ENCODE assay signal across 8 cellular contexts in genomic region chr1:43172532-43172972, GRCh38. TPM values are rescaled to one million over a fixed set of nuclear protein-coding genes. Genes with fewer than 3 reads are reported as not detected.
DNase-seq lines count a peak whose midpoint lies in the region; ATAC-seq, FAIRE-seq and TF ChIP-seq lines count a peak whose summit lies in the region.

No MANE protein-coding gene starts in this region.

- intact Hi-C loops in K562 (cut with micrococcal nuclease) (no loop called here), gastrocnemius medialis (cut with DNase I; ENCODE audit: low total_unique reads) (loop anchor here (5.0 to 10.0 kb wide), 5 partner anchors 195 to 715 kb away; partner anchors contain the start of genes C1orf50, ELOVL1, KDM4A and P3H1)

- no peak for TF ChIP-seq RAD21 in K562 (CRISPR knock-in tag; conservative IDR thresholded peaks at IDR 0.05 in 1 of 2, IDR thresholded peaks at IDR 0.05 in 1 of 2)

- BruUV-seq in K562 (replicated peaks; lab: Mats Ljungman, UMichigan), result no TSS peak

- H3K4me3 ChIP-seq in K562 (peak overlapping the region; percentile 83), iPS-11a (ENCODE audit: low read depth, low read length) (peak overlapping the region; percentile 98), gastrocnemius medialis (peak overlapping the region; percentile 85 to 94 (median 92))

- no peaks in the 10 kb centered on the region; the same call in 1 of the 2 replicates for H3K9me3 ChIP-seq in K562 (replicated peaks; ENCODE audit: control insufficient read depth, insufficient read depth, low read depth, low read length)
- no peaks in the 10 kb centered on the region for H3K9me3 ChIP-seq in gastrocnemius medialis

- 4% methylated on average over 7 of the region's 19 CpGs for WGBS in K562 (ENCODE audit: insufficient coverage, low coverage, missing lambda C conversion rate)

- CTCF ChIA-PET in K562 (lab: Yijun Ruan, JAX; ENCODE audit: low intra/inter-chr PET ratio), result no interaction called here

- ATAC-seq in HG02759 (IDR thresholded peaks at IDR 0.05; ENCODE audit: unreplicated experiment) (peak; percentile 42), K562 (peak; percentile 93), gastrocnemius medialis (peak; percentile 95 to 96)

- H3K36me3 ChIP-seq in K562 (ENCODE audit: control insufficient read depth, insufficient read depth, low read length) (peaks cover 34% of the 10 kb centered on the region), gastrocnemius medialis (peaks cover 0 to 29% of the 10 kb centered on the region in 2 donors)

- H3K4me1 ChIP-seq in K562 (replicated peaks in 1 of 2; ENCODE audit: control insufficient read depth in 2 of 2, insufficient read depth in 2 of 2, low read length in 2 of 2) (peaks cover 8 to 10% of the 10 kb centered on the region in 2 experiments; a peak in 4 of 5 replicates), gastrocnemius medialis (peaks cover 14% of the 10 kb centered on the region in 2 donors)

- DNase-seq in GM04504 (ENCODE audit: low read depth), result peak; percentile 72
- DNase-seq in NCI-H1436 treated with DMSO at 0.1 percent for 48 hours (lab: John Stamatoyannopoulos, UW), result peak; percentile 34
- peak; percentile 76 to 86 (median 81) for DNase-seq in T-helper 1 cell
- peak; percentile 91 to 98 (median 98) for DNase-seq in K562 (ENCODE audit: extremely low read depth in 1 of 4, low spot score in 3 of 4)
- peak; percentile 73 to 77 for DNase-seq in gastrocnemius medialis
- DNase-seq in cortex of kidney (lab: John Stamatoyannopoulos, UW), result no peak

- H3K27me3 ChIP-seq in K562 (ENCODE audit: control insufficient read depth in 2 of 2, insufficient read depth in 2 of 2, low read length in 2 of 2) (peaks cover 9 to 15% of the 10 kb centered on the region in 2 experiments; a peak in 3 of 5 replicates), gastrocnemius medialis (peaks cover 0 to 11% (median 0%) of the 10 kb centered on the region in 3 donors)

- H2AFZ ChIP-seq in K562 (ENCODE audit: low read depth, low read length), result peak overlapping the region; percentile 90

- TF ChIP-seq EP300 in K562 (IDR thresholded peaks at IDR 0.05; ENCODE audit: low read length), result no peak

- H3K4me2 ChIP-seq in K562 (ENCODE audit: insufficient read depth, low read length), result peak overlapping the region; percentile 98

- TF ChIP-seq CTCF in K562 (IDR thresholded peaks at IDR 0.05 in 2 of 3, conservative IDR thresholded peaks at IDR 0.05 in 1 of 3; ENCODE audit: insufficient read depth in 2 of 3, low read depth in 1 of 3, low read length in 3 of 3) (no peak), gastrocnemius medialis (IDR thresholded peaks at IDR 0.05 in 4 of 5, conservative IDR thresholded peaks at IDR 0.05 in 1 of 5) (no peak)

- POLR2A ChIA-PET in K562 (lab: Yijun Ruan, JAX), result interaction anchor here (0.7 to 2.6 kb wide), 7 partner anchors 8 to 224 kb away, joined by 3 to 21 read pairs (median 5); no protein-coding TSS in a partner anchor

- in situ Hi-C loops in K562 (cut with MboI) (no loop called here), gastrocnemius medialis (cut with MboI; ENCODE audit: low sequenced_read_pairs in 4 of 4) (no loop called here)

- H3K79me2 ChIP-seq in K562 (ENCODE audit: control insufficient read depth, insufficient read depth, low read length), result peaks cover 26% of the 10 kb centered on the region

- no peak overlapping the region; the same call in 2 of the 3 replicates for H3K27ac ChIP-seq in K562 (ENCODE audit: extremely low read depth, low read depth, low read length)
- peak overlapping the region; percentile 50 to 81 (median 74) for H3K27ac ChIP-seq in gastrocnemius medialis

- no peak for FAIRE-seq in K562 (lab: Jason Lieb, UNC)

- no peaks in the 10 kb centered on the region for H4K20me1 ChIP-seq in K562 (replicated peaks; ENCODE audit: control insufficient read depth, insufficient read depth, low read length)

- peak overlapping the region; percentile 84 to 97; a peak in 2 of 4 replicates for H3K9ac ChIP-seq in K562 (ENCODE audit: insufficient read depth in 1 of 2, low read depth in 2 of 2, low read length in 2 of 2)

- no peaks in the 10 kb centered on the region for H3K9me1 ChIP-seq in K562 (ENCODE audit: control insufficient read depth, insufficient read depth, low read length)

- no peak for TF ChIP-seq POLR2A in K562 (conservative IDR thresholded peaks at IDR 0.05)
- no peak for TF ChIP-seq POLR2A in gastrocnemius medialis (IDR thresholded peaks at IDR 0.05)

TF ChIP-seq in K562, 482 proteins besides CTCF, POLR2A, EP300 and RAD21 (continues in another document):
- TF ChIP-seq HDAC6 (IDR thresholded peaks at IDR 0.05; ENCODE audit: low read depth, low read length) (no peak), KDM2B (CRISPR knock-in tag; IDR thresholded peaks at IDR 0.05) (no peak), MITF (IDR thresholded peaks at IDR 0.05) (no peak), POLR3G (IDR thresholded peaks at IDR 0.05; ENCODE audit: extremely low read depth, insufficient read length, insufficient replicate concordance) (no peak), KLF6 (CRISPR knock-in tag; IDR thresholded peaks at IDR 0.05; ENCODE audit: borderline replicate concordance) (no peak), E2F1 (CRISPR knock-in tag; IDR thresholded peaks at IDR 0.05) (no peak; the same call in 1 of the 2 replicates), NR4A1 (CRISPR knock-in tag; IDR thresholded peaks at IDR 0.05) (no peak), NR4A1 (tag; IDR thresholded peaks at IDR 0.05) (no peak)

RNA-seq across cellular contexts. Expression of gene CFAP57, which starts 0.4 kb away (rescaled TPM):
- 0.30 TPM in 1 of 2 replicates, not detected in the other for total RNA-seq in K562 (2011; cell fraction: chromatin; rRNA removed; ENCODE audit: low replicate concordance)
- not detected in 2 replicates for total RNA-seq in K562 (2011; cell fraction: nucleolus; rRNA removed)
- not detected in 2 replicates for total RNA-seq in K562 (2011; cell fraction: nucleoplasm; rRNA removed)
- total RNA-seq in K562 (2014; rRNA removed) (not detected in 2 replicates), K562 (2014; rRNA removed; fragmentation: Illumina TruSeq; extraction: Trizol) (0.07 TPM in 1 of 2 replicates, not detected in the other), K562 (2015; rRNA removed; fragmentation: Illumina TruSeq; extraction: Trizol) (0.18 TPM in 1 of 2 replicates, not detected in the other), K562 (2021) (not detected in 2 replicates), gastrocnemius medialis (under 1 TPM in 2 of 4 donors, not detected in 2; 0.10 to 0.13 TPM)
- polyA plus RNA-seq in K562 (2011; rRNA removed) (0.04 TPM in 1 of 2 replicates, not detected in the other), K562 (2014; fragmentation: Illumina TruSeq; extraction: Trizol) (0.22 TPM in 1 of 2 replicates, not detected in the other), K562 (2014; fragmentation: Nextera tagmentation; extraction: Ambion mirVana) (under 1 TPM in 1 of 2 experiments, not detected in 1; 0.07 TPM), K562 (2014; rRNA removed) (0.05 TPM in 1 of 2 replicates, not detected in the other)
- polyA plus RNA-seq in K562 (2011; cell fraction: cytosol; rRNA removed), result 0.01 and 0.09 TPM in 2 replicates
- polyA plus RNA-seq in K562 (2011; cell fraction: nucleus; rRNA removed), result 0.14 TPM in 1 of 2 replicates, not detected in the other
- polyA plus RNA-seq in K562 (2012), result 0.03 and 0.18 TPM in 2 replicates
- polyA minus RNA-seq in K562 (2011; rRNA and poly(A)+ RNA removed), result 0.27 TPM in 1 of 2 replicates, not detected in the other
- not detected in 2 replicates for polyA minus RNA-seq in K562 (2011; cell fraction: cytosol; rRNA and poly(A)+ RNA removed)
- polyA minus RNA-seq in K562 (2011; cell fraction: nucleus; rRNA and poly(A)+ RNA removed), result not detected in 2 replicates

RNA-seq across cellular contexts. Expression of gene EBNA1BP2, which starts 0.5 kb away (rescaled TPM):
- 94.0 and 95.1 TPM in 2 replicates for total RNA-seq in K562 (2011; cell fraction: chromatin; rRNA removed; ENCODE audit: low replicate concordance)
- total RNA-seq in K562 (2011; cell fraction: nucleolus; rRNA removed), result 64.3 and 68.4 TPM in 2 replicates
- total RNA-seq in K562 (2011; cell fraction: nucleoplasm; rRNA removed), result 71.1 and 80.7 TPM in 2 replicates
- 300 and 314 TPM in 2 replicates for total RNA-seq in K562 (2014; rRNA removed)
- total RNA-seq in K562 (2014; rRNA removed; fragmentation: Illumina TruSeq; extraction: Trizol), result 251 and 264 TPM in 2 replicates
- total RNA-seq in K562 (2015; rRNA removed; fragmentation: Illumina TruSeq; extraction: Trizol), result 262 and 268 TPM in 2 replicates
- total RNA-seq in K562 (2021), result 175 and 182 TPM in 2 replicates
- 74.8 and 102 TPM in 2 replicates for polyA plus RNA-seq in K562 (2011; rRNA removed)
- polyA plus RNA-seq in K562 (2011; cell fraction: cytosol; rRNA removed), result 60.0 and 76.6 TPM in 2 replicates
- polyA plus RNA-seq in K562 (2011; cell fraction: nucleus; rRNA removed), result 76.3 and 82.2 TPM in 2 replicates
- 90.3 and 177 TPM in 2 replicates for polyA plus RNA-seq in K562 (2012)
- polyA plus RNA-seq in K562 (2014; fragmentation: Illumina TruSeq; extraction: Trizol), result 283 and 349 TPM in 2 replicates
- polyA plus RNA-seq in K562 (2014; fragmentation: Nextera tagmentation; extraction: Ambion mirVana), result 100 to 1,000 TPM in 1 of 2 experiments, 10 to 100 TPM in 1; 95.2 to 157 TPM
- 249 and 275 TPM in 2 replicates for polyA plus RNA-seq in K562 (2014; rRNA removed)
- 58.1 and 63.4 TPM in 2 replicates for polyA minus RNA-seq in K562 (2011; rRNA and poly(A)+ RNA removed)
- 43.2 and 43.7 TPM in 2 replicates for polyA minus RNA-seq in K562 (2011; cell fraction: cytosol; rRNA and poly(A)+ RNA removed)
- polyA minus RNA-seq in K562 (2011; cell fraction: nucleus; rRNA and poly(A)+ RNA removed), result 52.0 and 75.4 TPM in 2 replicates
- 10 to 100 TPM; 41.2 to 68.4 (median 59.1) TPM for total RNA-seq in gastrocnemius medialis

Comparison
In these comparisons a context has a peak if more than half of its experiments do, and no peak if none do; other contexts are left out.
1. ATAC-seq: peak in every context shown above with its lines; median percentile 96 in gastrocnemius medialis; 93 in K562; 42 in HG02759.